ENCODE assay signal across 14 cellular contexts in genomic region chr11:10373340-10373739, GRCh38.
A peak's percentile ranks its signal among the peaks of the same experiment; 100 is the strongest.
DNase-seq lines count a peak whose midpoint lies in the region; TF ChIP-seq lines count a peak whose summit lies in the region.
"Had no signal": no experiment of that assay in that cellular context is flagged by ENCODE, and none has a peak within 500 bp of the region (broad histone marks: within the 10 kb centered on the region; RNA-seq: fewer than 3 reads in every experiment).

No MANE protein-coding gene starts in this region.

- TF ChIP-seq CTCF in fibroblast of mammary gland (conservative IDR thresholded peaks at IDR 0.05; ENCODE audit: control insufficient read depth, insufficient read depth, low read depth, low read length) (no peak), type B pancreatic cell (conservative IDR thresholded peaks at IDR 0.05) (no peak)

- no peaks in the 10 kb centered on the region for H3K27me3 Mint-ChIP-seq in type B pancreatic cell

- DNase-seq in NCI-H510A treated with DMSO at 0.1 percent for 48 hours (lab: John Stamatoyannopoulos, UW) (peak; percentile 58), NCI-H510A (lab: John Stamatoyannopoulos, UW) (no peak), NCI-H2227 (lab: John Stamatoyannopoulos, UW; ENCODE audit: unreplicated experiment) (peak; percentile 8), fibroblast of mammary gland (ENCODE audit: low read depth) (peak; percentile 47), type B pancreatic cell (ENCODE audit: extremely low spot score, unreplicated experiment) (peak; percentile 54), NCI-H2081 treated with DMSO at 0.1 percent for 48 hours (lab: John Stamatoyannopoulos, UW) (no peak), GM19240 (ENCODE audit: insufficient read length, low spot score) (no peak), GDM1 (lab: John Stamatoyannopoulos, UW) (no peak)
- DNase-seq: COR-L47, KBM-7, NCI-H446 treated with DMSO at 0.1 percent for 48 hours had no signal

- H3K27ac Mint-ChIP-seq in type B pancreatic cell = no peak overlapping the region
- H3K27ac Mint-ChIP-seq: T-helper 2 cell treated with Interferon-gamma antibody and Interleukin-4, amounts not matched to agents 5 μg/mL and 100 μg/mL, for 36 hours had no signal

- H3K4me3 ChIP-seq in fibroblast of mammary gland (ENCODE audit: control insufficient read depth, low read depth, low read length) = no peak overlapping the region
- H3K4me3 ChIP-seq: coronary artery, lung had no signal

- H3K4me1 Mint-ChIP-seq in type B pancreatic cell (ENCODE audit: unreplicated experiment) = peaks cover 35% of the 10 kb centered on the region

- H3K9me3 Mint-ChIP-seq in type B pancreatic cell = peaks cover 10% of the 10 kb centered on the region
- H3K9me3 Mint-ChIP-seq: T-helper 2 cell treated with Interferon-gamma antibody and Interleukin-4, amounts not matched to agents 5 μg/mL and 100 μg/mL, for 36 hours had no signal

- peak overlapping the region; percentile 30 for H3K4me3 Mint-ChIP-seq in type B pancreatic cell
- H3K4me3 Mint-ChIP-seq: T-helper 2 cell treated with Interferon-gamma antibody and Interleukin-4, amounts not matched to agents 5 μg/mL and 100 μg/mL, for 36 hours had no signal

- no peaks in the 10 kb centered on the region for H3K36me3 Mint-ChIP-seq in type B pancreatic cell

Comparison
In these comparisons a context has a peak if more than half of its experiments do, and no peak if none do; other contexts are left out.
1. DNase-seq: peak in NCI-H510A treated with DMSO at 0.1 percent for 48 hours (single experiment), NCI-H2227 (single experiment), fibroblast of mammary gland (single experiment) and type B pancreatic cell (single experiment); none in NCI-H510A (single experiment), NCI-H2081 treated with DMSO at 0.1 percent for 48 hours (single experiment), GM19240 (single experiment) and GDM1 (single experiment).